8 cellular contexts compared by ENCODE assay signal in genomic region chr2:9191044-9191481, GRCh38. TPM values are rescaled to one million over a fixed set of nuclear protein-coding genes. Genes with fewer than 3 reads are reported as not detected.
DNase-seq lines count a peak whose midpoint lies in the region; ATAC-seq and TF ChIP-seq lines count a peak whose summit lies in the region.

No MANE protein-coding gene starts in this region.

- DNase-seq in HK-2 (ENCODE audit: unreplicated experiment) (peak; percentile 30), mammary epithelial cell (peak; percentile 58), left colon (peak; percentile 46 to 66), NCI-H446 (lab: John Stamatoyannopoulos, UW) (no peak)
- DNase-seq in activated T-cell treated with anti-CD3 and anti-CD28 coated beads, Interleukin-2, amount 50 U/mL, for 4 hours = no peak
- DNase-seq in activated CD4-positive, alpha-beta T cell treated with anti-CD3 and anti-CD28 coated beads for 48 hours = no peak

- dilution Hi-C loops in mammary epithelial cell (cut with HindIII; ENCODE audit: low sequenced_read_pairs) = no loop called here

- ATAC-seq in left colon (peak; percentile 38), GM18868 (IDR thresholded peaks at IDR 0.05; ENCODE audit: unreplicated experiment) (no peak)
- no peak for ATAC-seq in activated T-cell treated with anti-CD3 and anti-CD28 coated beads, Interleukin-2, amount 50 U/mL, for 4 hours

- intact Hi-C loops in mammary epithelial cell (cut with micrococcal nuclease) = no loop called here
- intact Hi-C loops in left colon (cut with DNase I, micrococcal nuclease) = no loop called here

- H3K27me3 ChIP-seq in mammary epithelial cell (ENCODE audit: insufficient read depth, low read length) (no peaks in the 10 kb centered on the region), subcutaneous abdominal adipose tissue (ENCODE audit: control insufficient read depth in 5 of 5, insufficient read depth in 4 of 5, low read length in 5 of 5) (no peaks in the 10 kb centered on the region)

- no peaks in the 10 kb centered on the region for H3K36me3 Mint-ChIP-seq in activated T-cell treated with anti-CD3 and anti-CD28 coated beads, Interleukin-2, amount 50 U/mL, for 4 hours (ENCODE audit: insufficient read depth)

- H3K9me3 Mint-ChIP-seq in activated T-cell treated with anti-CD3 and anti-CD28 coated beads, Interleukin-2, amount 50 U/mL, for 4 hours = no peaks in the 10 kb centered on the region

- H3K9ac ChIP-seq in mammary epithelial cell (ENCODE audit: insufficient read depth, low read length) (no peak overlapping the region), subcutaneous abdominal adipose tissue (ENCODE audit: low read length in 5 of 5) (peak overlapping the region in 2 of 5 donors; percentile 8 to 26)

- in situ Hi-C loops in mammary epithelial cell (cut with MboI; ENCODE audit: low sequenced_read_pairs in 2 of 2) = no loop called here

- no TSS peak for BruUV-seq in mammary epithelial cell (replicated peaks; lab: Mats Ljungman, UMichigan)

- H3K36me3 ChIP-seq in mammary epithelial cell (ENCODE audit: insufficient read depth, low read length) (no peaks in the 10 kb centered on the region), subcutaneous abdominal adipose tissue (ENCODE audit: control insufficient read depth in 5 of 5, insufficient read depth in 5 of 5, low read length in 5 of 5) (no peaks in the 10 kb centered on the region)

- H3K4me1 ChIP-seq in mammary epithelial cell (ENCODE audit: insufficient read depth, low read length) (no peaks in the 10 kb centered on the region), subcutaneous abdominal adipose tissue (ENCODE audit: control insufficient read depth in 5 of 5, insufficient read depth in 5 of 5, low read length in 5 of 5) (peaks cover 12 to 43% (median 21%) of the 10 kb centered on the region in 5 donors)

- H3K4me1 Mint-ChIP-seq in activated T-cell treated with anti-CD3 and anti-CD28 coated beads, Interleukin-2, amount 50 U/mL, for 4 hours (ENCODE audit: low read depth) = no peaks in the 10 kb centered on the region

- no peak overlapping the region for H2AFZ ChIP-seq in mammary epithelial cell (ENCODE audit: low read depth, low read length)

- 28% methylated on average over 9 of the region's 9 CpGs for WGBS in mammary epithelial cell (ENCODE audit: low coverage, missing lambda C conversion rate)

- no peaks in the 10 kb centered on the region for H3K9me3 ChIP-seq in mammary epithelial cell (replicated peaks; ENCODE audit: insufficient read depth, low read length)
- H3K9me3 ChIP-seq in subcutaneous abdominal adipose tissue (ENCODE audit: control insufficient read depth in 5 of 5, low read length in 5 of 5) = no peaks in the 10 kb centered on the region

- H3K27ac ChIP-seq in mammary epithelial cell (ENCODE audit: insufficient read depth, low read depth, low read length) = no peak overlapping the region
- H3K27ac ChIP-seq in subcutaneous abdominal adipose tissue (ENCODE audit: low read depth, low read length) = peak overlapping the region; percentile 98

- CTCF ChIA-PET in mammary epithelial cell (lab: Charles Lee; ENCODE audit: low non-redundant PET) = no interaction called here

- peaks cover 16% of the 10 kb centered on the region for H3K27me3 Mint-ChIP-seq in activated T-cell treated with anti-CD3 and anti-CD28 coated beads, Interleukin-2, amount 50 U/mL, for 4 hours (ENCODE audit: low read depth)

- no peaks in the 10 kb centered on the region for H4K20me1 ChIP-seq in mammary epithelial cell (ENCODE audit: insufficient read depth, low read length)

- no peak for TF ChIP-seq CTCF in mammary epithelial cell (conservative IDR thresholded peaks at IDR 0.05 in 1 of 2, IDR thresholded peaks at IDR 0.05 in 1 of 2; ENCODE audit: extremely low read depth in 1 of 2, insufficient read depth in 1 of 2, low read depth in 1 of 2, low read length in 2 of 2)

- no peaks in the 10 kb centered on the region for H3K79me2 ChIP-seq in mammary epithelial cell (ENCODE audit: insufficient read depth, low read length)

- no peak overlapping the region for H3K4me3 Mint-ChIP-seq in activated T-cell treated with anti-CD3 and anti-CD28 coated beads, Interleukin-2, amount 50 U/mL, for 4 hours

- H3K4me2 ChIP-seq in mammary epithelial cell (ENCODE audit: insufficient read depth, low read depth, low read length) = no peak overlapping the region

- H3K4me3 ChIP-seq in mammary epithelial cell (replicated peaks in 1 of 3; ENCODE audit: insufficient read depth in 1 of 3, low read depth in 2 of 3, low read length in 3 of 3) (no peak overlapping the region), subcutaneous abdominal adipose tissue (ENCODE audit: low read depth in 1 of 5, low read length in 5 of 5) (peak overlapping the region in 1 of 5 donors; percentile 36)

RNA-seq across cellular contexts. Expression of gene ASAP2, which starts 15.5 kb away (rescaled TPM):
- 100 to 1,000 TPM in 1 of 2 donors, 10 to 100 TPM in 1; 40.8 to 137 TPM for total RNA-seq in mammary epithelial cell
- 56.4 TPM for polyA plus RNA-seq in mammary epithelial cell
- polyA minus RNA-seq in mammary epithelial cell = 60.0 TPM
- total RNA-seq in left colon = 10 to 100 TPM; 63.8 to 71.0 TPM
- under 1 TPM; 0.13 to 0.22 (median 0.20) TPM for total RNA-seq in activated T-cell treated with anti-CD3 and anti-CD28 coated beads, Interleukin-2, amount 50 U/mL, for 4 hours

Comparison
In these comparisons a context has a peak if more than half of its experiments do, and no peak if none do; other contexts are left out.
1. DNase-seq: peak in HK-2 (single experiment), mammary epithelial cell (single experiment) and left colon (2 of 2); none in activated T-cell treated with anti-CD3 and anti-CD28 coated beads, Interleukin-2, amount 50 U/mL, for 4 hours (single experiment), activated CD4-positive, alpha-beta T cell treated with anti-CD3 and anti-CD28 coated beads for 48 hours (single experiment) and NCI-H446 (0 of 2).
2. RNA of gene ASAP2, which starts 15.5 kb away (total RNA-seq): 40.8 to 137 TPM in mammary epithelial cell and 63.8 to 71.0 TPM in left colon; 0.13 to 0.22 TPM in activated T-cell treated with anti-CD3 and anti-CD28 coated beads, Interleukin-2, amount 50 U/mL, for 4 hours; every median in the first group is over 10 times any median in the second.